ENCODE assay signal across 18 cellular contexts in the genomic region with DNA sequence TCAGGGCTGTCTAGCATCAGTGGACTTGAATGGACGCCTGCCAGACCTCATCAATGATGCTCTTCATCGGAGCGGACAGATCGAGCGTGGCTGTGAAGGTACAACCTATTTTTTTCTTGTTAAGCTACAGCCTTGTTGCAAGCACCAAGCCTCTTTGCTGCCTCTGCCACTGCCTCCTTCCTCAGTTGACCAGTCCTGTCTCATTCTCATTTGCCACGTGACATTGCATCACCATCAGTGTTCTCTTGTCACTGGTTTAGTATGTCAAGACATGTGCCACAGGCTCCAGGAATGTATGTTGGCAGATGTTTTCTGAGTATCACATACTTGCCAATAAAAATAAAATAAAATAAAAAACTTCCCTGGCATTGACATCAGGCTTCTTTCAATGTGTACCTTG.
"Had no signal": no experiment of that assay in that cellular context is flagged by ENCODE, and none has a peak within 500 bp of the region (broad histone marks: within the 10 kb centered on the region; RNA-seq: fewer than 3 reads in every experiment).

No MANE protein-coding gene starts in this region.

- H3K9me3 ChIP-seq: adrenal gland, gastroesophageal sphincter, heart left ventricle, suprapubic skin had no signal

- H3K4me1 ChIP-seq: adrenal gland had no signal

- H3K27ac Mint-ChIP-seq: activated naive CD4-positive, alpha-beta T cell treated with anti-CD3 and anti-CD28 coated beads, Interleukin-2, amount 50 U/mL, for 24 hours; endodermal cell; natural killer cell treated with Interleukin-12 subunit alpha and Interleukin-12 subunit beta and Interleukin-15 and Interleukin-18, amount 100 ng/mL, for 72 hours had no signal

- H3K27ac ChIP-seq: adrenal gland, dorsolateral prefrontal cortex, gastroesophageal sphincter, heart left ventricle, SK-N-MC, suprapubic skin, WERI-Rb-1 had no signal

- H3K4me3 Mint-ChIP-seq: activated naive CD4-positive, alpha-beta T cell treated with anti-CD3 and anti-CD28 coated beads, Interleukin-2, amount 50 U/mL, for 24 hours; endodermal cell; natural killer cell treated with Interleukin-12 subunit alpha and Interleukin-12 subunit beta and Interleukin-15 and Interleukin-18, amount 100 ng/mL, for 72 hours had no signal

- H3K36me3 Mint-ChIP-seq: activated naive CD4-positive, alpha-beta T cell treated with anti-CD3 and anti-CD28 coated beads, Interleukin-2, amount 50 U/mL, for 24 hours; natural killer cell treated with Interleukin-12 subunit alpha and Interleukin-12 subunit beta and Interleukin-15 and Interleukin-18, amount 100 ng/mL, for 72 hours had no signal

- DNase-seq: activated CD4-positive, alpha-beta T cell treated with anti-CD3 and anti-CD28 coated beads for 1 hour; activated CD4-positive, alpha-beta T cell treated with anti-CD3 and anti-CD28 coated beads, Interleukin-2, amount 50 U/mL, for 4 hours; activated gamma-delta T cell; adrenal gland; dorsolateral prefrontal cortex; endodermal cell; kidney; stimulated activated CD4-positive, alpha-beta T cell treated with anti-CD3 and anti-CD28 coated beads, Interleukin-2, amount 100 ng/mL, for 24 hours; stimulated activated naive CD8-positive, alpha-beta T cell treated with anti-CD3 and anti-CD28 coated beads, Interleukin-15, Interleukin-2, amounts not matched to agents 100 U/mL and 50 U/mL, for 24 hours; trophoblast cell; WERI-Rb-1 had no signal

- FAIRE-seq: kidney had no signal

- H3K4me3 ChIP-seq: adrenal gland, dorsolateral prefrontal cortex, gastroesophageal sphincter, heart left ventricle, lung, SK-N-MC, suprapubic skin had no signal

- H3K27me3 Mint-ChIP-seq: natural killer cell treated with Interleukin-12 subunit alpha and Interleukin-12 subunit beta and Interleukin-15 and Interleukin-18, amount 100 ng/mL, for 72 hours had no signal

- H3K4me1 Mint-ChIP-seq: activated naive CD4-positive, alpha-beta T cell treated with anti-CD3 and anti-CD28 coated beads, Interleukin-2, amount 50 U/mL, for 24 hours; endodermal cell had no signal

- ATAC-seq: gastroesophageal sphincter; heart left ventricle; natural killer cell treated with Interleukin-12 subunit alpha and Interleukin-12 subunit beta and Interleukin-15 and Interleukin-18, amount 100 ng/mL, for 72 hours; stimulated activated naive CD8-positive, alpha-beta T cell treated with anti-CD3 and anti-CD28 coated beads, Interleukin-15, Interleukin-2, amounts not matched to agents 100 U/mL and 50 U/mL, for 24 hours had no signal

- H3K9me3 Mint-ChIP-seq: activated naive CD4-positive, alpha-beta T cell treated with anti-CD3 and anti-CD28 coated beads, Interleukin-2, amount 50 U/mL, for 24 hours; endodermal cell; natural killer cell treated with Interleukin-12 subunit alpha and Interleukin-12 subunit beta and Interleukin-15 and Interleukin-18, amount 100 ng/mL, for 72 hours had no signal

- H3K27me3 ChIP-seq: adrenal gland, dorsolateral prefrontal cortex, gastroesophageal sphincter had no signal

- H3K36me3 ChIP-seq: adrenal gland, gastroesophageal sphincter, heart left ventricle, suprapubic skin, WERI-Rb-1 had no signal
